ENCODE assay signal across 9 cellular contexts in the genomic region with DNA sequence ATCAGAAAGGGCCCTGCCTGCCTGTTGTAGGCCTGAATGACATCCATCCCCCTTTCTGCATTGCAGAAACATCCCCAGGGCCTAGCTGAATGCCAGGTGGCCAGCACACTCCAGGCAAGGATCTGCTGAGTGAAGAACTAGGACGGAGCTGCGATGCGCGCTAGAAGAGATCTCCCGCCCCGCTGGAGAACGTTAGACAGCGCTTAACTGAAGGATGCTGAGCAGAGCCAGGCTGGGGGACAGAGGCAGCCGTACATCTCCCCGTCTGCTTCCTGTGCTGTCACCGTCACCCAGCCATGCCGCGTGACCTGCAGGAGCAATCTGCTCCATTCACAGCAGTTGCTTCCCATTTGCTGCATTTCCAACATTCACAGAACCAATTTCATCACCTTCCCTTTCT.
A peak's percentile ranks its signal among the peaks of the same experiment; 100 is the strongest.
DNase-seq lines count a peak whose midpoint lies in the region; ATAC-seq, FAIRE-seq and TF ChIP-seq lines count a peak whose summit lies in the region.
"Had no signal": no experiment of that assay in that cellular context is flagged by ENCODE, and none has a peak within 500 bp of the region (broad histone marks: within the 10 kb centered on the region; RNA-seq: fewer than 3 reads in every experiment).

No MANE protein-coding gene starts in this region.

- peaks cover 53% of the 10 kb centered on the region for H3K4me1 Mint-ChIP-seq in activated CD4-positive, alpha-beta T cell treated with anti-CD3 and anti-CD28 coated beads, Interleukin-2, amount 10 ng/mL, durations not matched to agents 7 days and 5 days
- peaks cover 29% of the 10 kb centered on the region for H3K4me1 Mint-ChIP-seq in activated CD4-positive, alpha-beta T cell treated with anti-CD3 and anti-CD28 coated beads, Interleukin-2, amount 10 ng/mL, durations not matched to agents 24 days and 14 days
- H3K4me1 Mint-ChIP-seq in activated CD8-positive, alpha-beta T cell treated with anti-CD3 and anti-CD28 coated beads, Interleukin-2, amount 10 ng/mL, durations not matched to agents 7 days and 5 days (ENCODE audit: low read depth) = peaks cover 35% of the 10 kb centered on the region

- FAIRE-seq in D721Med (lab: Jason Lieb, UNC) = no peak

- peak overlapping the region; percentile 79 for H3K27ac Mint-ChIP-seq in activated CD4-positive, alpha-beta T cell treated with anti-CD3 and anti-CD28 coated beads, Interleukin-2, amount 10 ng/mL, durations not matched to agents 7 days and 5 days
- H3K27ac Mint-ChIP-seq in activated CD4-positive, alpha-beta T cell treated with anti-CD3 and anti-CD28 coated beads, Interleukin-2, amount 10 ng/mL, durations not matched to agents 24 days and 14 days = no peak overlapping the region
- peak overlapping the region; percentile 65 for H3K27ac Mint-ChIP-seq in activated CD8-positive, alpha-beta T cell treated with anti-CD3 and anti-CD28 coated beads, Interleukin-2, amount 10 ng/mL, durations not matched to agents 7 days and 5 days

- H3K4me1 ChIP-seq in stomach smooth muscle (ENCODE audit: control insufficient read depth, insufficient read depth, low read length) = peaks cover 22% of the 10 kb centered on the region

- no peaks in the 10 kb centered on the region for H3K9me3 Mint-ChIP-seq in activated CD4-positive, alpha-beta T cell treated with anti-CD3 and anti-CD28 coated beads, Interleukin-2, amount 10 ng/mL, durations not matched to agents 7 days and 5 days
- no peaks in the 10 kb centered on the region for H3K9me3 Mint-ChIP-seq in activated CD4-positive, alpha-beta T cell treated with anti-CD3 and anti-CD28 coated beads, Interleukin-2, amount 10 ng/mL, durations not matched to agents 24 days and 14 days
- no peaks in the 10 kb centered on the region for H3K9me3 Mint-ChIP-seq in activated CD8-positive, alpha-beta T cell treated with anti-CD3 and anti-CD28 coated beads, Interleukin-2, amount 10 ng/mL, durations not matched to agents 7 days and 5 days (ENCODE audit: insufficient read depth)

- peaks cover 26% of the 10 kb centered on the region for H3K36me3 Mint-ChIP-seq in activated CD4-positive, alpha-beta T cell treated with anti-CD3 and anti-CD28 coated beads, Interleukin-2, amount 10 ng/mL, durations not matched to agents 7 days and 5 days (ENCODE audit: low read depth)
- peaks cover 7% of the 10 kb centered on the region for H3K36me3 Mint-ChIP-seq in activated CD4-positive, alpha-beta T cell treated with anti-CD3 and anti-CD28 coated beads, Interleukin-2, amount 10 ng/mL, durations not matched to agents 24 days and 14 days (ENCODE audit: low read depth)
- peaks cover 5% of the 10 kb centered on the region for H3K36me3 Mint-ChIP-seq in activated CD8-positive, alpha-beta T cell treated with anti-CD3 and anti-CD28 coated beads, Interleukin-2, amount 10 ng/mL, durations not matched to agents 7 days and 5 days (ENCODE audit: low read depth)

- H3K4me3 ChIP-seq in stomach smooth muscle (ENCODE audit: low read length in 2 of 2) = no peak overlapping the region
- H3K4me3 ChIP-seq in WERI-Rb-1 (ENCODE audit: low read depth, low read length) = no peak overlapping the region
- H3K4me3 ChIP-seq: cardiac muscle cell had no signal

- H3K36me3 ChIP-seq in stomach smooth muscle (ENCODE audit: control insufficient read depth in 2 of 2, insufficient read depth in 2 of 2, low read length in 2 of 2) = peaks cover 0 to 4% of the 10 kb centered on the region in 2 donors
- peaks cover under 1% of the 10 kb centered on the region for H3K36me3 ChIP-seq in WERI-Rb-1
- H3K36me3 ChIP-seq: cardiac muscle cell had no signal

- CTCF ChIA-PET in activated CD4-positive, alpha-beta T cell treated with anti-CD3 and anti-CD28 coated beads, Interleukin-2, amount 10 ng/mL, durations not matched to agents 7 days and 5 days (lab: Charles Lee) = interaction anchor here (0.7 to 5.5 kb wide), 10 partner anchors 9 to 61 kb away, joined by 3 to 33 read pairs (median 4); no protein-coding TSS in a partner anchor
- CTCF ChIA-PET in activated CD8-positive, alpha-beta T cell treated with anti-CD3 and anti-CD28 coated beads, Interleukin-2, amount 10 ng/mL, durations not matched to agents 7 days and 5 days (lab: Charles Lee) = interaction anchor here (0.8 to 5.6 kb wide), 9 partner anchors 15 to 78 kb away, joined by 3 to 31 read pairs (median 3); no protein-coding TSS in a partner anchor

- intact Hi-C loops in activated CD4-positive, alpha-beta T cell treated with anti-CD3 and anti-CD28 coated beads, Interleukin-2, amount 10 ng/mL, durations not matched to agents 24 days and 14 days (cut with micrococcal nuclease) = no loop called here

- POLR2A ChIA-PET in activated CD4-positive, alpha-beta T cell treated with anti-CD3 and anti-CD28 coated beads, Interleukin-2, amount 10 ng/mL, durations not matched to agents 7 days and 5 days (lab: Charles Lee) = interaction anchor here (1.0 kb wide), 1 partner anchor 70 kb away, joined by 4 read pairs; no protein-coding TSS in a partner anchor
- POLR2A ChIA-PET in activated CD8-positive, alpha-beta T cell treated with anti-CD3 and anti-CD28 coated beads, Interleukin-2, amount 10 ng/mL, durations not matched to agents 7 days and 5 days (lab: Charles Lee) = interaction anchor here (1.1 to 1.2 kb wide), 2 partner anchors 12 to 22 kb away, joined by 3 to 4 read pairs; no protein-coding TSS in a partner anchor

- H3K9me3 ChIP-seq in stomach smooth muscle (ENCODE audit: control insufficient read depth in 2 of 2, low read length in 2 of 2) = no peaks in the 10 kb centered on the region
- no peaks in the 10 kb centered on the region for H3K9me3 ChIP-seq in WERI-Rb-1 (ENCODE audit: severe bottlenecking)

- H3K4me3 Mint-ChIP-seq in activated CD4-positive, alpha-beta T cell treated with anti-CD3 and anti-CD28 coated beads, Interleukin-2, amount 10 ng/mL, durations not matched to agents 7 days and 5 days = no peak overlapping the region
- no peak overlapping the region for H3K4me3 Mint-ChIP-seq in activated CD4-positive, alpha-beta T cell treated with anti-CD3 and anti-CD28 coated beads, Interleukin-2, amount 10 ng/mL, durations not matched to agents 24 days and 14 days
- H3K4me3 Mint-ChIP-seq in activated CD8-positive, alpha-beta T cell treated with anti-CD3 and anti-CD28 coated beads, Interleukin-2, amount 10 ng/mL, durations not matched to agents 7 days and 5 days = no peak overlapping the region

- no peak for ATAC-seq in activated CD8-positive, alpha-beta T cell treated with anti-CD3 and anti-CD28 coated beads, Interleukin-2, amount 10 ng/mL, durations not matched to agents 7 days and 5 days
- ATAC-seq in HG02840 (IDR thresholded peaks at IDR 0.05; ENCODE audit: low FRiP score, unreplicated experiment) = no peak

- H3K27me3 Mint-ChIP-seq in activated CD4-positive, alpha-beta T cell treated with anti-CD3 and anti-CD28 coated beads, Interleukin-2, amount 10 ng/mL, durations not matched to agents 7 days and 5 days = no peaks in the 10 kb centered on the region
- H3K27me3 Mint-ChIP-seq in activated CD4-positive, alpha-beta T cell treated with anti-CD3 and anti-CD28 coated beads, Interleukin-2, amount 10 ng/mL, durations not matched to agents 24 days and 14 days = no peaks in the 10 kb centered on the region
- H3K27me3 Mint-ChIP-seq in activated CD8-positive, alpha-beta T cell treated with anti-CD3 and anti-CD28 coated beads, Interleukin-2, amount 10 ng/mL, durations not matched to agents 7 days and 5 days (ENCODE audit: low read depth) = no peaks in the 10 kb centered on the region

- no peak for TF ChIP-seq CTCF in D721Med (IDR thresholded peaks at IDR 0.05; ENCODE audit: insufficient read depth, missing control alignments)
- no peak for TF ChIP-seq CTCF in WERI-Rb-1 (IDR thresholded peaks at IDR 0.05; ENCODE audit: low read depth, low read length)

- no peaks in the 10 kb centered on the region for H3K27me3 ChIP-seq in layer of hippocampus (ENCODE audit: control insufficient read depth, insufficient read depth, low read length)
- no peaks in the 10 kb centered on the region for H3K27me3 ChIP-seq in stomach smooth muscle (ENCODE audit: control insufficient read depth in 1 of 2, insufficient read depth in 2 of 2, low read length in 2 of 2)
- H3K27me3 ChIP-seq in WERI-Rb-1 (ENCODE audit: insufficient read depth, low read depth, severe bottlenecking) = no peaks in the 10 kb centered on the region
- H3K27me3 ChIP-seq: cardiac muscle cell had no signal

- DNase-seq in activated CD4-positive, alpha-beta T cell treated with anti-CD3 and anti-CD28 coated beads, Interleukin-2, amount 10 ng/mL, durations not matched to agents 7 days and 5 days = no peak
- no peak for DNase-seq in activated CD4-positive, alpha-beta T cell treated with anti-CD3 and anti-CD28 coated beads, Interleukin-2, amount 10 ng/mL, durations not matched to agents 24 days and 14 days
- DNase-seq in activated CD8-positive, alpha-beta T cell treated with anti-CD3 and anti-CD28 coated beads, Interleukin-2, amount 10 ng/mL, durations not matched to agents 7 days and 5 days = no peak
- DNase-seq in D721Med (ENCODE audit: insufficient read length, low spot score) = no peak
- no peak for DNase-seq in WERI-Rb-1

- H3K27ac ChIP-seq in layer of hippocampus (ENCODE audit: low read depth, low read length) (peak overlapping the region; percentile 93), stomach smooth muscle (ENCODE audit: low read length) (peak overlapping the region; percentile 18), WERI-Rb-1 (no peak overlapping the region)
- H3K27ac ChIP-seq: cardiac muscle cell had no signal

- H3K9ac ChIP-seq in stomach smooth muscle (ENCODE audit: low read length in 2 of 2) = no peak overlapping the region
